Comparison of ENCODE assay signal across 8 cellular contexts in genomic region chr17:4263282-4264215, GRCh38. TPM values are rescaled to one million over a fixed set of nuclear protein-coding genes. Genes with fewer than 3 reads are reported as not detected.
DNase-seq lines count a peak whose midpoint lies in the region; ATAC-seq and TF ChIP-seq lines count a peak whose summit lies in the region.

A gene with protein sequence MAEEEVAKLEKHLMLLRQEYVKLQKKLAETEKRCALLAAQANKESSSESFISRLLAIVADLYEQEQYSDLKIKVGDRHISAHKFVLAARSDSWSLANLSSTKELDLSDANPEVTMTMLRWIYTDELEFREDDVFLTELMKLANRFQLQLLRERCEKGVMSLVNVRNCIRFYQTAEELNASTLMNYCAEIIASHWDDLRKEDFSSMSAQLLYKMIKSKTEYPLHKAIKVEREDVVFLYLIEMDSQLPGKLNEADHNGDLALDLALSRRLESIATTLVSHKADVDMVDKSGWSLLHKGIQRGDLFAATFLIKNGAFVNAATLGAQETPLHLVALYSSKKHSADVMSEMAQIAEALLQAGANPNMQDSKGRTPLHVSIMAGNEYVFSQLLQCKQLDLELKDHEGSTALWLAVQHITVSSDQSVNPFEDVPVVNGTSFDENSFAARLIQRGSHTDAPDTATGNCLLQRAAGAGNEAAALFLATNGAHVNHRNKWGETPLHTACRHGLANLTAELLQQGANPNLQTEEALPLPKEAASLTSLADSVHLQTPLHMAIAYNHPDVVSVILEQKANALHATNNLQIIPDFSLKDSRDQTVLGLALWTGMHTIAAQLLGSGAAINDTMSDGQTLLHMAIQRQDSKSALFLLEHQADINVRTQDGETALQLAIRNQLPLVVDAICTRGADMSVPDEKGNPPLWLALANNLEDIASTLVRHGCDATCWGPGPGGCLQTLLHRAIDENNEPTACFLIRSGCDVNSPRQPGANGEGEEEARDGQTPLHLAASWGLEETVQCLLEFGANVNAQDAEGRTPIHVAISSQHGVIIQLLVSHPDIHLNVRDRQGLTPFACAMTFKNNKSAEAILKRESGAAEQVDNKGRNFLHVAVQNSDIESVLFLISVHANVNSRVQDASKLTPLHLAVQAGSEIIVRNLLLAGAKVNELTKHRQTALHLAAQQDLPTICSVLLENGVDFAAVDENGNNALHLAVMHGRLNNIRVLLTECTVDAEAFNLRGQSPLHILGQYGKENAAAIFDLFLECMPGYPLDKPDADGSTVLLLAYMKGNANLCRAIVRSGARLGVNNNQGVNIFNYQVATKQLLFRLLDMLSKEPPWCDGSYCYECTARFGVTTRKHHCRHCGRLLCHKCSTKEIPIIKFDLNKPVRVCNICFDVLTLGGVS (minus strand): TSS chr17:4263979. CDS start chr17:4263941, 38 bp downstream.

- H3K36me3 ChIP-seq in kidney epithelial cell (ENCODE audit: control insufficient read depth, insufficient read depth, low read length) = peaks cover 2% of the 10 kb centered on the region

- TF ChIP-seq CTCF in AG09319 (IDR thresholded peaks at IDR 0.05; ENCODE audit: low read depth, low read length) (peak; percentile 7), kidney epithelial cell (IDR thresholded peaks at IDR 0.05; ENCODE audit: insufficient read depth, low read length, poor library complexity, severe bottlenecking) (peak; percentile 8)

- DNase-seq in AG09319 (ENCODE audit: extremely low read depth, low read depth) = peak; percentile 81
- peak; percentile 93 for DNase-seq in NCI-H510A treated with DMSO at 0.1 percent for 48 hours (lab: John Stamatoyannopoulos, UW)
- DNase-seq in activated CD4-positive, alpha-beta T cell treated with anti-CD3 and anti-CD28 coated beads for 24 hours (ENCODE audit: low read depth in 2 of 2) = peak; percentile 96 to 97
- peak; percentile 97 for DNase-seq in cerebellum (ENCODE audit: low spot score)
- DNase-seq in kidney epithelial cell (ENCODE audit: low read depth) = peak; percentile 62
- DNase-seq in stimulated activated CD4-positive, alpha-beta T cell treated with anti-CD3 and anti-CD28 coated beads, Interleukin-15, amount 100 ng/mL, for 24 hours = peak; percentile 98

- ATAC-seq in GM19043 (IDR thresholded peaks at IDR 0.05; ENCODE audit: low read depth, unreplicated experiment) (peak; percentile 84), HG03439 (IDR thresholded peaks at IDR 0.05; ENCODE audit: unreplicated experiment) (peak; percentile 92)

- H3K27me3 ChIP-seq in kidney epithelial cell (ENCODE audit: control insufficient read depth, insufficient read depth, low read length) = no peaks in the 10 kb centered on the region

- peak within 1 kb of the TSS; percentile 95 for H3K4me3 ChIP-seq in kidney epithelial cell (ENCODE audit: low read depth, low read length)

RNA-seq across cellular contexts. Expression of the gene that starts here (rescaled TPM):
- 70.9 TPM for total RNA-seq in cerebellum
- total RNA-seq in kidney epithelial cell = 31.5 and 39.4 TPM in 2 replicates

Comparison
In these comparisons a context has a peak if more than half of its experiments do, and no peak if none do; other contexts are left out.
1. Peak in every context shown above with its lines: DNase-seq, ATAC-seq and H3K4me3 ChIP-seq.